In the genomic region with DNA sequence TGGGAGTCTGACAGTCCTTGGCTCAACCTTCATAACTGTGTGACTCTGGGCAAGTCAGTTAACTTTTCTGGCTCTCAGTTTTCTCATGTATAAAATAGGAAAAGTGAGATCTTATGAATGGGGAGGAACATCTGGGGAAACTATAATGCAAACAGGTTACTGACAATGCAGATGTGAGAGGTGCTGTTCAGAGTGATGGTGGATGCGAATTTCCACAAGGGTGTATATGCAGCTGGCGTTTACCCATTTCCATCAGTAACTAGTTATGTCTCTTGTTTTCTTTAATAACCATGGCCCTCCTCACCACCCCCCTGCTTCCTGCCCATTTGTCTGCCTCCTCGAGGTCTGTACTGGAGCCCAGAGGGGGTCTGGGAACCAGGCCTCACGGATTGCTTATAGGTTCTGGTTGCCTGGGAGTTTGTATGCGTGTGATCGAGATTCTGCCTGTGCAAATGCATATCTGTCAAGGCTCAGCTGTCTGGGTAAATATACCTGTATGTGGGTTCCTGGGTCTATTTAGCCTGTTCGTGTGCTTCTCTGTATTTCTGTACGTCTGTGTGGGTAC, we compare ENCODE assay signal across 1 cellular context.
TF ChIP-seq lines count a peak whose summit lies in the region.

No MANE protein-coding gene starts in this region.

TF ChIP-seq in H1, 55 proteins besides CTCF, POLR2A, EP300 and RAD21 (continued from another document):
- no peak for TF ChIP-seq CBX5 (IDR thresholded peaks at IDR 0.05; ENCODE audit: low read depth, low read length)
- no peak for TF ChIP-seq SP2 (IDR thresholded peaks at IDR 0.05; ENCODE audit: low read length)
- TF ChIP-seq HDAC2 (IDR thresholded peaks at IDR 0.05; ENCODE audit: borderline replicate concordance in 1 of 2, low read depth in 2 of 2, low read length in 2 of 2): no peak
- TF ChIP-seq, protein P1, sequence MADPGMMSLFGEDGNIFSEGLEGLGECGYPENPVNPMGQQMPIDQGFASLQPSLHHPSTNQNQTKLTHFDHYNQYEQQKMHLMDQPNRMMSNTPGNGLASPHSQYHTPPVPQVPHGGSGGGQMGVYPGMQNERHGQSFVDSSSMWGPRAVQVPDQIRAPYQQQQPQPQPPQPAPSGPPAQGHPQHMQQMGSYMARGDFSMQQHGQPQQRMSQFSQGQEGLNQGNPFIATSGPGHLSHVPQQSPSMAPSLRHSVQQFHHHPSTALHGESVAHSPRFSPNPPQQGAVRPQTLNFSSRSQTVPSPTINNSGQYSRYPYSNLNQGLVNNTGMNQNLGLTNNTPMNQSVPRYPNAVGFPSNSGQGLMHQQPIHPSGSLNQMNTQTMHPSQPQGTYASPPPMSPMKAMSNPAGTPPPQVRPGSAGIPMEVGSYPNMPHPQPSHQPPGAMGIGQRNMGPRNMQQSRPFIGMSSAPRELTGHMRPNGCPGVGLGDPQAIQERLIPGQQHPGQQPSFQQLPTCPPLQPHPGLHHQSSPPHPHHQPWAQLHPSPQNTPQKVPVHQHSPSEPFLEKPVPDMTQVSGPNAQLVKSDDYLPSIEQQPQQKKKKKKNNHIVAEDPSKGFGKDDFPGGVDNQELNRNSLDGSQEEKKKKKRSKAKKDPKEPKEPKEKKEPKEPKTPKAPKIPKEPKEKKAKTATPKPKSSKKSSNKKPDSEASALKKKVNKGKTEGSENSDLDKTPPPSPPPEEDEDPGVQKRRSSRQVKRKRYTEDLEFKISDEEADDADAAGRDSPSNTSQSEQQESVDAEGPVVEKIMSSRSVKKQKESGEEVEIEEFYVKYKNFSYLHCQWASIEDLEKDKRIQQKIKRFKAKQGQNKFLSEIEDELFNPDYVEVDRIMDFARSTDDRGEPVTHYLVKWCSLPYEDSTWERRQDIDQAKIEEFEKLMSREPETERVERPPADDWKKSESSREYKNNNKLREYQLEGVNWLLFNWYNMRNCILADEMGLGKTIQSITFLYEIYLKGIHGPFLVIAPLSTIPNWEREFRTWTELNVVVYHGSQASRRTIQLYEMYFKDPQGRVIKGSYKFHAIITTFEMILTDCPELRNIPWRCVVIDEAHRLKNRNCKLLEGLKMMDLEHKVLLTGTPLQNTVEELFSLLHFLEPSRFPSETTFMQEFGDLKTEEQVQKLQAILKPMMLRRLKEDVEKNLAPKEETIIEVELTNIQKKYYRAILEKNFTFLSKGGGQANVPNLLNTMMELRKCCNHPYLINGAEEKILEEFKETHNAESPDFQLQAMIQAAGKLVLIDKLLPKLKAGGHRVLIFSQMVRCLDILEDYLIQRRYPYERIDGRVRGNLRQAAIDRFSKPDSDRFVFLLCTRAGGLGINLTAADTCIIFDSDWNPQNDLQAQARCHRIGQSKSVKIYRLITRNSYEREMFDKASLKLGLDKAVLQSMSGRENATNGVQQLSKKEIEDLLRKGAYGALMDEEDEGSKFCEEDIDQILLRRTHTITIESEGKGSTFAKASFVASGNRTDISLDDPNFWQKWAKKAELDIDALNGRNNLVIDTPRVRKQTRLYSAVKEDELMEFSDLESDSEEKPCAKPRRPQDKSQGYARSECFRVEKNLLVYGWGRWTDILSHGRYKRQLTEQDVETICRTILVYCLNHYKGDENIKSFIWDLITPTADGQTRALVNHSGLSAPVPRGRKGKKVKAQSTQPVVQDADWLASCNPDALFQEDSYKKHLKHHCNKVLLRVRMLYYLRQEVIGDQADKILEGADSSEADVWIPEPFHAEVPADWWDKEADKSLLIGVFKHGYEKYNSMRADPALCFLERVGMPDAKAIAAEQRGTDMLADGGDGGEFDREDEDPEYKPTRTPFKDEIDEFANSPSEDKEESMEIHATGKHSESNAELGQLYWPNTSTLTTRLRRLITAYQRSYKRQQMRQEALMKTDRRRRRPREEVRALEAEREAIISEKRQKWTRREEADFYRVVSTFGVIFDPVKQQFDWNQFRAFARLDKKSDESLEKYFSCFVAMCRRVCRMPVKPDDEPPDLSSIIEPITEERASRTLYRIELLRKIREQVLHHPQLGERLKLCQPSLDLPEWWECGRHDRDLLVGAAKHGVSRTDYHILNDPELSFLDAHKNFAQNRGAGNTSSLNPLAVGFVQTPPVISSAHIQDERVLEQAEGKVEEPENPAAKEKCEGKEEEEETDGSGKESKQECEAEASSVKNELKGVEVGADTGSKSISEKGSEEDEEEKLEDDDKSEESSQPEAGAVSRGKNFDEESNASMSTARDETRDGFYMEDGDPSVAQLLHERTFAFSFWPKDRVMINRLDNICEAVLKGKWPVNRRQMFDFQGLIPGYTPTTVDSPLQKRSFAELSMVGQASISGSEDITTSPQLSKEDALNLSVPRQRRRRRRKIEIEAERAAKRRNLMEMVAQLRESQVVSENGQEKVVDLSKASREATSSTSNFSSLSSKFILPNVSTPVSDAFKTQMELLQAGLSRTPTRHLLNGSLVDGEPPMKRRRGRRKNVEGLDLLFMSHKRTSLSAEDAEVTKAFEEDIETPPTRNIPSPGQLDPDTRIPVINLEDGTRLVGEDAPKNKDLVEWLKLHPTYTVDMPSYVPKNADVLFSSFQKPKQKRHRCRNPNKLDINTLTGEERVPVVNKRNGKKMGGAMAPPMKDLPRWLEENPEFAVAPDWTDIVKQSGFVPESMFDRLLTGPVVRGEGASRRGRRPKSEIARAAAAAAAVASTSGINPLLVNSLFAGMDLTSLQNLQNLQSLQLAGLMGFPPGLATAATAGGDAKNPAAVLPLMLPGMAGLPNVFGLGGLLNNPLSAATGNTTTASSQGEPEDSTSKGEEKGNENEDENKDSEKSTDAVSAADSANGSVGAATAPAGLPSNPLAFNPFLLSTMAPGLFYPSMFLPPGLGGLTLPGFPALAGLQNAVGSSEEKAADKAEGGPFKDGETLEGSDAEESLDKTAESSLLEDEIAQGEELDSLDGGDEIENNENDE (IDR thresholded peaks at IDR 0.05; ENCODE audit: insufficient replicate concordance, low read length): no peak
- no peak for TF ChIP-seq POLR2AphosphoS5 (IDR thresholded peaks at IDR 0.05; ENCODE audit: low read depth, low read length)
- no peak for TF ChIP-seq KDM4A (IDR thresholded peaks at IDR 0.05; ENCODE audit: low read depth, low read length, severe bottlenecking)
- TF ChIP-seq SIRT6 (IDR thresholded peaks at IDR 0.05; ENCODE audit: low read length): no peak
- TF ChIP-seq JUN (IDR thresholded peaks at IDR 0.05; ENCODE audit: low read depth, low read length): no peak
- no peak for TF ChIP-seq NRF1 (IDR thresholded peaks at IDR 0.05; ENCODE audit: low read depth, low read length)
- TF ChIP-seq TAF1 (IDR thresholded peaks at IDR 0.05; ENCODE audit: low read depth, low read length): no peak
- no peak for TF ChIP-seq RBBP5 (IDR thresholded peaks at IDR 0.05; ENCODE audit: borderline replicate concordance, low read depth, low read length)
- TF ChIP-seq MAFK (IDR thresholded peaks at IDR 0.05; ENCODE audit: low read depth, low read length): no peak
- TF ChIP-seq, protein P2, sequence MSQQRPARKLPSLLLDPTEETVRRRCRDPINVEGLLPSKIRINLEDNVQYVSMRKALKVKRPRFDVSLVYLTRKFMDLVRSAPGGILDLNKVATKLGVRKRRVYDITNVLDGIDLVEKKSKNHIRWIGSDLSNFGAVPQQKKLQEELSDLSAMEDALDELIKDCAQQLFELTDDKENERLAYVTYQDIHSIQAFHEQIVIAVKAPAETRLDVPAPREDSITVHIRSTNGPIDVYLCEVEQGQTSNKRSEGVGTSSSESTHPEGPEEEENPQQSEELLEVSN (IDR thresholded peaks at IDR 0.05): no peak
- TF ChIP-seq NANOG (IDR thresholded peaks at IDR 0.05; ENCODE audit: insufficient read depth, low read depth, low read length, poor library complexity, severe bottlenecking): no peak
- TF ChIP-seq PHF8 (conservative IDR thresholded peaks at IDR 0.05; ENCODE audit: low read depth, low read length): no peak
- TF ChIP-seq, protein P3, sequence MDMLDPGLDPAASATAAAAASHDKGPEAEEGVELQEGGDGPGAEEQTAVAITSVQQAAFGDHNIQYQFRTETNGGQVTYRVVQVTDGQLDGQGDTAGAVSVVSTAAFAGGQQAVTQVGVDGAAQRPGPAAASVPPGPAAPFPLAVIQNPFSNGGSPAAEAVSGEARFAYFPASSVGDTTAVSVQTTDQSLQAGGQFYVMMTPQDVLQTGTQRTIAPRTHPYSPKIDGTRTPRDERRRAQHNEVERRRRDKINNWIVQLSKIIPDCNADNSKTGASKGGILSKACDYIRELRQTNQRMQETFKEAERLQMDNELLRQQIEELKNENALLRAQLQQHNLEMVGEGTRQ (IDR thresholded peaks at IDR 0.05; ENCODE audit: low read length): no peak
